Comparison of ENCODE assay signal across 31 cellular contexts in the genomic region with DNA sequence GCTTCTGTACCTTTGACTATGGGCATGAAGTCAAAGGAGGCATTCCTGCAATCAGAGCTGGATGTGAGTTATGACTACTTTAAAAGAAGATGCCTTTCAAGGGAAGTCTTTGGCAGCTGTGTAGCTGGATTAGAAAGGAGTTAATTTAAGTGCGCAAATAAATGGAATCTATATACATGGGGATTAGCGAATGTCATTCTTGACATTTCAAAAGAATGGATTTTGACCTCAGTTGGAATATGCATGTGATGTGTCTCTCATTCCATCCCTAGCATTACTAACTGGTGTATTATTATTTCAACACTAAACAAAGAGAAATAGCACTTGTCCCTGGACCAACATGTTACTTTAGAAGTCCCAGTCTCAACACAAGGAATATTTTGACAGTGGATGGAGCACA.
"Had no signal": no experiment of that assay in that cellular context is flagged by ENCODE, and none has a peak within 500 bp of the region (broad histone marks: within the 10 kb centered on the region; RNA-seq: fewer than 3 reads in every experiment).

No MANE protein-coding gene starts in this region.

- H3K36me3 Mint-ChIP-seq: activated naive CD4-positive, alpha-beta T cell treated with anti-CD3 and anti-CD28 coated beads, Interleukin-2, amount 50 U/mL, for 72 hours had no signal

- H3K4me3 ChIP-seq: esophagus squamous epithelium had no signal

- H3K36me3 ChIP-seq: brain microvascular endothelial cell, esophagus squamous epithelium had no signal

- H3K9me3 Mint-ChIP-seq: activated CD4-positive, alpha-beta memory T cell treated with anti-CD3 and anti-CD28 coated beads, Interleukin-2, amount 10 ng/mL, durations not matched to agents 7 days and 5 days; activated naive CD4-positive, alpha-beta T cell treated with anti-CD3 and anti-CD28 coated beads, Interleukin-2, amount 50 U/mL, for 72 hours; activated T-cell treated with anti-CD3 and anti-CD28 coated beads, Interleukin-2, amount 50 U/mL, for 24 hours; activated T-cell treated with anti-CD3 and anti-CD28 coated beads, Interleukin-2, amount 50 U/mL, for 72 hours; effector memory CD8-positive, alpha-beta T cell; T-helper 2 cell treated with Interferon-gamma antibody and Interleukin-4, amounts not matched to agents 5 μg/mL and 100 μg/mL, for 36 hours had no signal

- H3K27ac ChIP-seq: brain microvascular endothelial cell, esophagus squamous epithelium had no signal

- H3K9me3 ChIP-seq: esophagus squamous epithelium had no signal

- DNase-seq: activated CD4-positive, alpha-beta memory T cell treated with anti-CD3 and anti-CD28 coated beads, Interleukin-2, amount 10 ng/mL, durations not matched to agents 7 days and 5 days; activated CD4-positive, alpha-beta T cell treated with anti-CD3 and anti-CD28 coated beads for 1 hour; activated CD4-positive, alpha-beta T cell treated with anti-CD3 and anti-CD28 coated beads for 4 hours; activated CD4-positive, alpha-beta T cell treated with anti-CD3 and anti-CD28 coated beads, Interleukin-2, amount 10 ng/mL, durations not matched to agents 7 days and 5 days; activated CD4-positive, alpha-beta T cell treated with anti-CD3 and anti-CD28 coated beads, Interleukin-2, amount 50 U/mL, for 4 hours; activated CD4-positive, CD25-positive, alpha-beta regulatory T cell; activated CD8-positive, alpha-beta memory T cell treated with anti-CD3 and anti-CD28 coated beads, Interleukin-2, amount 50 U/mL, for 48 hours; activated gamma-delta T cell; activated naive CD4-positive, alpha-beta T cell; activated naive CD4-positive, alpha-beta T cell treated with anti-CD3 and anti-CD28 coated beads, Interleukin-2, amount 10 ng/mL, durations not matched to agents 7 days and 5 days; activated naive CD8-positive, alpha-beta T cell treated with anti-CD3 and anti-CD28 coated beads, Interleukin-2, amount 10 ng/mL, durations not matched to agents 7 days and 5 days; activated T-cell treated with anti-CD3 and anti-CD28 coated beads for 4 hours; activated T-cell treated with anti-CD3 and anti-CD28 coated beads, Interleukin-2, amount 50 U/mL, for 24 hours; activated T-cell treated with anti-CD3 and anti-CD28 coated beads, Interleukin-2, amount 50 U/mL, for 72 hours; amniotic stem cell; anterior cingulate cortex; brain microvascular endothelial cell; caudate nucleus; cortex of kidney; dermis blood vessel endothelial cell; effector CD4-positive, alpha-beta T cell; effector memory CD8-positive, alpha-beta T cell; erythroblast; esophagus squamous epithelium; foreskin melanocyte; head of caudate nucleus; T-helper 1 cell; T-helper 17 cell; T1000 had no signal

- H3K27me3 ChIP-seq: brain microvascular endothelial cell, esophagus squamous epithelium had no signal

- H3K4me3 Mint-ChIP-seq: activated CD4-positive, alpha-beta memory T cell treated with anti-CD3 and anti-CD28 coated beads, Interleukin-2, amount 10 ng/mL, durations not matched to agents 7 days and 5 days; activated CD4-positive, alpha-beta T cell treated with anti-CD3 and anti-CD28 coated beads, Interleukin-2, amount 10 ng/mL, durations not matched to agents 7 days and 5 days; activated naive CD4-positive, alpha-beta T cell treated with anti-CD3 and anti-CD28 coated beads, Interleukin-2, amount 10 ng/mL, durations not matched to agents 7 days and 5 days; activated naive CD8-positive, alpha-beta T cell treated with anti-CD3 and anti-CD28 coated beads, Interleukin-2, amount 10 ng/mL, durations not matched to agents 7 days and 5 days; activated T-cell treated with anti-CD3 and anti-CD28 coated beads, Interleukin-2, amount 50 U/mL, for 24 hours; activated T-cell treated with anti-CD3 and anti-CD28 coated beads, Interleukin-2, amount 50 U/mL, for 72 hours; effector memory CD8-positive, alpha-beta T cell; T-helper 17 cell; T-helper 2 cell treated with Interferon-gamma antibody and Interleukin-4, amounts not matched to agents 5 μg/mL and 100 μg/mL, for 36 hours had no signal

- H3K27me3 Mint-ChIP-seq: activated naive CD4-positive, alpha-beta T cell treated with anti-CD3 and anti-CD28 coated beads, Interleukin-2, amount 10 ng/mL, durations not matched to agents 7 days and 5 days; activated naive CD8-positive, alpha-beta T cell treated with anti-CD3 and anti-CD28 coated beads, Interleukin-2, amount 10 ng/mL, durations not matched to agents 7 days and 5 days had no signal

- H3K27ac Mint-ChIP-seq: activated CD4-positive, alpha-beta memory T cell treated with anti-CD3 and anti-CD28 coated beads, Interleukin-2, amount 10 ng/mL, durations not matched to agents 7 days and 5 days; activated CD4-positive, alpha-beta T cell treated with anti-CD3 and anti-CD28 coated beads, Interleukin-2, amount 10 ng/mL, durations not matched to agents 7 days and 5 days; activated naive CD4-positive, alpha-beta T cell treated with anti-CD3 and anti-CD28 coated beads, Interleukin-2, amount 10 ng/mL, durations not matched to agents 7 days and 5 days; activated naive CD4-positive, alpha-beta T cell treated with anti-CD3 and anti-CD28 coated beads, Interleukin-2, amount 50 U/mL, for 72 hours; activated naive CD8-positive, alpha-beta T cell treated with anti-CD3 and anti-CD28 coated beads, Interleukin-2, amount 10 ng/mL, durations not matched to agents 7 days and 5 days; activated T-cell treated with anti-CD3 and anti-CD28 coated beads, Interleukin-2, amount 50 U/mL, for 24 hours; activated T-cell treated with anti-CD3 and anti-CD28 coated beads, Interleukin-2, amount 50 U/mL, for 72 hours; effector memory CD8-positive, alpha-beta T cell; T-helper 17 cell; T-helper 2 cell treated with Interferon-gamma antibody and Interleukin-4, amounts not matched to agents 5 μg/mL and 100 μg/mL, for 36 hours had no signal
